ENCODE assay signal across 7 cellular contexts in the genomic region with DNA sequence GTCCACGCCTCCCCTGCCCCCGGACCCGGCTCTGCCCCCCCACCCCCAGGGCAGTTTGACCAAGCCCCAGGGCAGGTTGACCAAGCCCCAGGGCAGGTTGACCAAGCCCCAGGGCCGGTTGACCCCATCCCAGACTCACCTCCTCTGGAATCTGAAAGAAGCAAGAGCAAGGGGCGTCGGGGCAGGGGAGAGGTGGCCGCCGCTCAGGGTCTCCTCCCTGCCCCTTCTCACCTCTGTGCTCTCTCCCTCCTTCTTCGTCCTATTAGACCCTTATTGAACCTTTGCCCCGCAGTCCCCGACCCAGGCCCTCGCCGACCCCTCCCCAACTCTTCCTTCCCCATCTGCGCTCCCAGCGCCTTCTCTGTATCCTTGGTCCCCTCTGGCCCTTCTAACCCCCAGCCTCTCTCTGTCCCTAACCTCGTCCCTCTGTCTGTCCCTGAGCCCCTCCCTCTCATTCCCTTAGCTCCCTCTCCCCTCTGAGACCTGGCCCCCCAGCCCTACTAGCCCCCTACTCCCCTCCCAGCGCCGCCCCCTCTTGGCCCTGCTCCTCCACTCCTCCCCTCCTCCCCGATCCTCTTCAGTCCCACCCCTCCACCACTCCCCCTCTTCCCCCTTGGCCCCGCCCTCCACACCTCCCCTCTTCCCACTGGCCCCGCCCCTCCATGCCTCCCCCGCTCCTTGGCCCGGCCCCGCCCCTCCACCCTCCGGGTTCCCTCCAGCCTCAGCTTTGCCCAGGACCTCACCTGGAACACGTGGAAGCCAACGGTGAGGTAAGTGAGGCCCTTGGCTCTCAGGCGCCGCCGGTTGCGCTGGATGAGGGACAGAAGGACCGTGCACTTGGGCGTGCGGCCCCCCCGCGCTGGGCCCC. TPM values are rescaled to one million over a fixed set of nuclear protein-coding genes. Genes with fewer than 3 reads are reported as not detected.
DNase-seq lines count a peak whose midpoint lies in the region; ATAC-seq and TF ChIP-seq lines count a peak whose summit lies in the region.

No MANE protein-coding gene starts in this region.

- H3K9me3 ChIP-seq in right cardiac atrium (ENCODE audit: control insufficient read depth, low read length) = no peaks in the 10 kb centered on the region

- ATAC-seq in right cardiac atrium (peak in 1 of 2 donors; percentile 24), GM18498 (IDR thresholded peaks at IDR 0.05; ENCODE audit: unreplicated experiment) (no peak), GM18520 (IDR thresholded peaks at IDR 0.05; ENCODE audit: unreplicated experiment) (no peak)

- DNase-seq in GM13977 (ENCODE audit: low spot score) (peak; percentile 90), NOMO-1 treated with DMSO at 0.1 percent for 48 hours (lab: John Stamatoyannopoulos, UW; ENCODE audit: unreplicated experiment) (peak; percentile 30), right cardiac atrium (peak; percentile 57 to 86 (median 66))
- peak; percentile 35 for DNase-seq in activated effector memory CD4-positive, alpha-beta T cell treated with Interleukin-2 at 50 U/mL for 16 hours
- DNase-seq in stimulated activated CD4-positive, alpha-beta T cell treated with anti-CD3 and anti-CD28 coated beads, Interleukin-15, amount 100 ng/mL, for 24 hours = peak; percentile 82

- WGBS in right cardiac atrium = 10% methylated on average over 36 of the region's 36 CpGs

- no peak overlapping the region for H3K27ac ChIP-seq in right cardiac atrium (ENCODE audit: low read length)

- no peaks in the 10 kb centered on the region for H3K27me3 ChIP-seq in right cardiac atrium (ENCODE audit: control insufficient read depth, insufficient read depth)

- intact Hi-C loops in right cardiac atrium (cut with DNase I) = no loop called here

- no peaks in the 10 kb centered on the region for H3K4me1 ChIP-seq in right cardiac atrium (ENCODE audit: control insufficient read depth, insufficient read depth, low read length)

- TF ChIP-seq CTCF in GM13977 (IDR thresholded peaks at IDR 0.05; ENCODE audit: extremely low read depth, insufficient read depth, missing control alignments) = no peak

- peak overlapping the region; percentile 2 for H3K4me3 ChIP-seq in right cardiac atrium (ENCODE audit: low read length)

- in situ Hi-C loops in GM13977 (cut with MboI; ENCODE audit: low pct_unique_long_range_greater_than_20kb, low sequenced_read_pairs, unreplicated experiment) = loop anchor here (25.0 kb wide), 1 partner anchor 176 kb away; a partner anchor contains a TSS

RNA-seq across cellular contexts. Expression of a gene that starts 7.6 kb away (rescaled TPM):
- under 1 TPM; 0.22 to 0.85 (median 0.54) TPM for total RNA-seq in right cardiac atrium
- polyA plus RNA-seq in right cardiac atrium = 0.91 TPM

RNA-seq across cellular contexts. Expression of a gene that starts 36.7 kb away (rescaled TPM):
- 1 to 10 TPM in 1 of 4 donors, under 1 TPM in 1, not detected in 2; 0.79 to 1.1 TPM for total RNA-seq in right cardiac atrium
- polyA plus RNA-seq in right cardiac atrium = not detected

RNA-seq across cellular contexts. Expression of a gene that starts 52.4 kb away (rescaled TPM):
- total RNA-seq in right cardiac atrium = not detected
- polyA plus RNA-seq in right cardiac atrium = 0.70 TPM

Comparison
In these comparisons a context has a peak if more than half of its experiments do, and no peak if none do; other contexts are left out.
1. DNase-seq: peak in every context shown above with its lines; median percentile 90 in GM13977; 82 in stimulated activated CD4-positive, alpha-beta T cell treated with anti-CD3 and anti-CD28 coated beads, Interleukin-15, amount 100 ng/mL, for 24 hours; 66 in right cardiac atrium; 35 in activated effector memory CD4-positive, alpha-beta T cell treated with Interleukin-2 at 50 U/mL for 16 hours; 30 in NOMO-1 treated with DMSO at 0.1 percent for 48 hours.